21 cellular contexts compared by ENCODE assay signal in genomic region chr1:156258859-156259258, GRCh38. TPM values are rescaled to one million over a fixed set of nuclear protein-coding genes. Genes with fewer than 3 reads are reported as not detected.
A peak's percentile ranks its signal among the peaks of the same experiment; 100 is the strongest.
DNase-seq lines count a peak whose midpoint lies in the region; ATAC-seq and TF ChIP-seq lines count a peak whose summit lies in the region.
"Had no signal": no experiment of that assay in that cellular context is flagged by ENCODE, and none has a peak within 500 bp of the region (broad histone marks: within the 10 kb centered on the region; RNA-seq: fewer than 3 reads in every experiment).

No MANE protein-coding gene starts in this region.

- DNase-seq in RWPE2 (ENCODE audit: low spot score) (no peak), chondrocyte (ENCODE audit: low spot score) (peak; percentile 52), substantia nigra (lab: John Stamatoyannopoulos, UW) (no peak), immature natural killer cell (no peak)
- no peak for DNase-seq in effector CD8-positive, alpha-beta T cell (lab: John Stamatoyannopoulos, UW)
- no peak for DNase-seq in activated naive CD4-positive, alpha-beta T cell treated with anti-CD3 and anti-CD28 coated beads, Interleukin-2, amount 50 U/mL, for 72 hours (ENCODE audit: low spot score in 2 of 2)
- DNase-seq in effector memory CD8-positive, alpha-beta T cell: no peak
- DNase-seq: ACHN; BE2C; C1 segment of cervical spinal cord; CD4-positive, CD25-positive, alpha-beta regulatory T cell; CD8-positive, alpha-beta memory T cell; COR-L47; DMS 273 treated with DMSO at 0.1 percent for 48 hours; DMS53; DND-41; EL; H9 had no signal

- H3K4me3 Mint-ChIP-seq in chondrocyte (ENCODE audit: unreplicated experiment): no peak overlapping the region
- no peak overlapping the region for H3K4me3 Mint-ChIP-seq in effector memory CD8-positive, alpha-beta T cell
- no peak overlapping the region for H3K4me3 Mint-ChIP-seq in immature natural killer cell
- H3K4me3 Mint-ChIP-seq: CD4-positive, CD25-positive, alpha-beta regulatory T cell; CD8-positive, alpha-beta memory T cell; H9 had no signal

- H3K27ac ChIP-seq in RWPE2 (ENCODE audit: poor library complexity, severe bottlenecking): no peak overlapping the region
- peak overlapping the region; percentile 83 for H3K27ac ChIP-seq in substantia nigra (ENCODE audit: low read depth, low read length, poor library complexity, severe bottlenecking)

- H3K9me3 ChIP-seq in RWPE2 (ENCODE audit: severe bottlenecking): no peaks in the 10 kb centered on the region
- H3K9me3 ChIP-seq: BE2C had no signal

- H3K9me3 Mint-ChIP-seq in chondrocyte (ENCODE audit: low read depth) (no peaks in the 10 kb centered on the region), immature natural killer cell (no peaks in the 10 kb centered on the region)
- no peaks in the 10 kb centered on the region for H3K9me3 Mint-ChIP-seq in activated naive CD4-positive, alpha-beta T cell treated with anti-CD3 and anti-CD28 coated beads, Interleukin-2, amount 50 U/mL, for 72 hours
- no peaks in the 10 kb centered on the region for H3K9me3 Mint-ChIP-seq in effector memory CD8-positive, alpha-beta T cell
- H3K9me3 Mint-ChIP-seq: CD4-positive, CD25-positive, alpha-beta regulatory T cell; CD8-positive, alpha-beta memory T cell; H9 had no signal

- TF ChIP-seq CTCF in RWPE2 (IDR thresholded peaks at IDR 0.05; ENCODE audit: poor library complexity, severe bottlenecking) (no peak), chondrocyte (IDR thresholded peaks at IDR 0.05) (no peak)

- no peak overlapping the region for H3K27ac Mint-ChIP-seq in chondrocyte (ENCODE audit: unreplicated experiment)
- H3K27ac Mint-ChIP-seq in activated naive CD4-positive, alpha-beta T cell treated with anti-CD3 and anti-CD28 coated beads, Interleukin-2, amount 50 U/mL, for 72 hours: no peak overlapping the region
- no peak overlapping the region for H3K27ac Mint-ChIP-seq in effector memory CD8-positive, alpha-beta T cell
- no peak overlapping the region for H3K27ac Mint-ChIP-seq in immature natural killer cell
- H3K27ac Mint-ChIP-seq: H9 had no signal

- no peaks in the 10 kb centered on the region for H3K27me3 ChIP-seq in RWPE2 (ENCODE audit: insufficient read depth, poor library complexity, severe bottlenecking)
- H3K27me3 ChIP-seq: BE2C had no signal

- H3K4me1 Mint-ChIP-seq in chondrocyte (ENCODE audit: low read depth) (peaks cover 14% of the 10 kb centered on the region), immature natural killer cell (peaks cover 0 to 13% of the 10 kb centered on the region in 2 donors)
- H3K4me1 Mint-ChIP-seq in effector memory CD8-positive, alpha-beta T cell (ENCODE audit: low read depth in 2 of 2): peaks cover 0 to 5% of the 10 kb centered on the region in 2 donors
- H3K4me1 Mint-ChIP-seq: H9 had no signal

- no peaks in the 10 kb centered on the region for H3K27me3 Mint-ChIP-seq in chondrocyte (ENCODE audit: low read depth)
- no peaks in the 10 kb centered on the region for H3K27me3 Mint-ChIP-seq in effector memory CD8-positive, alpha-beta T cell
- peaks cover 1 to 3% (median 2%) of the 10 kb centered on the region in 3 donors for H3K27me3 Mint-ChIP-seq in immature natural killer cell (ENCODE audit: low read depth in 3 of 3)
- H3K27me3 Mint-ChIP-seq: CD4-positive, CD25-positive, alpha-beta regulatory T cell; CD8-positive, alpha-beta memory T cell had no signal

- ATAC-seq in RWPE2 (ENCODE audit: low read depth): peak; percentile 68
- peak; percentile 72 for ATAC-seq in esophagus mucosa
- ATAC-seq in activated naive CD4-positive, alpha-beta T cell treated with anti-CD3 and anti-CD28 coated beads, Interleukin-2, amount 50 U/mL, for 72 hours: no peak
- ATAC-seq in effector memory CD8-positive, alpha-beta T cell (replicated peaks): no peak
- ATAC-seq: GM12878 had no signal

- no peak overlapping the region for H3K4me3 ChIP-seq in RWPE2 (ENCODE audit: severe bottlenecking)
- H3K4me3 ChIP-seq: GM12878 had no signal

- H3K36me3 ChIP-seq in RWPE2 (ENCODE audit: low read depth): peaks cover 97% of the 10 kb centered on the region

- peaks cover 25% of the 10 kb centered on the region for H3K4me1 ChIP-seq in RWPE2 (ENCODE audit: insufficient read depth, poor library complexity, severe bottlenecking)

- H3K36me3 Mint-ChIP-seq in chondrocyte (ENCODE audit: low read depth) (peaks cover 50% of the 10 kb centered on the region), immature natural killer cell (peaks cover 24 to 50% (median 31%) of the 10 kb centered on the region in 3 donors)
- peaks cover 30% of the 10 kb centered on the region in 2 donors for H3K36me3 Mint-ChIP-seq in activated naive CD4-positive, alpha-beta T cell treated with anti-CD3 and anti-CD28 coated beads, Interleukin-2, amount 50 U/mL, for 72 hours
- peaks cover 80% of the 10 kb centered on the region for H3K36me3 Mint-ChIP-seq in effector memory CD8-positive, alpha-beta T cell (ENCODE audit: insufficient read depth)

RNA-seq across cellular contexts. Expression of gene PAQR6, which starts 11.0 kb away (rescaled TPM):
- total RNA-seq in chondrocyte (4.9 to 6.9 TPM (median 4.9 TPM) in 3 replicates), esophagus mucosa (2.0 TPM)
- total RNA-seq in activated naive CD4-positive, alpha-beta T cell treated with anti-CD3 and anti-CD28 coated beads, Interleukin-2, amount 50 U/mL, for 72 hours: 1 to 10 TPM; 9.3 to 9.5 TPM
- 1 to 10 TPM; 1.3 to 2.5 (median 2.1) TPM for polyA plus RNA-seq in immature natural killer cell

RNA-seq across cellular contexts. Expression of gene BGLAP, which starts 16.9 kb away (rescaled TPM):
- total RNA-seq in chondrocyte: 0.82 TPM in 1 of 3 replicates, not detected in the others
- total RNA-seq in esophagus mucosa: 0.28 TPM
- total RNA-seq in activated naive CD4-positive, alpha-beta T cell treated with anti-CD3 and anti-CD28 coated beads, Interleukin-2, amount 50 U/mL, for 72 hours: 1 to 10 TPM; 4.3 to 9.7 TPM
- polyA plus RNA-seq in immature natural killer cell: not detected
- total RNA-seq: G401 had no signal
- polyA plus RNA-seq: CD4-positive, CD25-positive, alpha-beta regulatory T cell; CD8-positive, alpha-beta memory T cell had no signal

RNA-seq across cellular contexts. Expression of gene SMG5, which starts 23.8 kb away (rescaled TPM):
- 65.9 to 76.1 TPM (median 73.5 TPM) in 3 replicates for total RNA-seq in chondrocyte
- total RNA-seq in esophagus mucosa: 38.0 TPM
- total RNA-seq in activated naive CD4-positive, alpha-beta T cell treated with anti-CD3 and anti-CD28 coated beads, Interleukin-2, amount 50 U/mL, for 72 hours: 100 to 1,000 TPM in 1 of 2 donors, 10 to 100 TPM in 1; 80.4 to 115 TPM
- polyA plus RNA-seq in immature natural killer cell: 10 to 100 TPM in 1 of 3 donors, 1 to 10 TPM in 2; 3.8 to 29.4 (median 8.5) TPM

RNA-seq across cellular contexts. Expression of gene TMEM79, which starts 25.3 kb away (rescaled TPM):
- total RNA-seq in chondrocyte (1.7 to 3.1 TPM (median 2.5 TPM) in 3 replicates), esophagus mucosa (110 TPM)
- 10 to 100 TPM; 11.0 to 24.4 TPM for total RNA-seq in activated naive CD4-positive, alpha-beta T cell treated with anti-CD3 and anti-CD28 coated beads, Interleukin-2, amount 50 U/mL, for 72 hours
- polyA plus RNA-seq in immature natural killer cell: 1 to 10 TPM; 2.0 to 6.5 (median 2.7) TPM

RNA-seq across cellular contexts. Expression of gene GLMP, which starts 36.6 kb away (rescaled TPM):
- total RNA-seq in chondrocyte (68.1 to 76.9 TPM (median 71.4 TPM) in 3 replicates), esophagus mucosa (22.5 TPM)
- 10 to 100 TPM; 16.2 to 25.9 TPM for total RNA-seq in activated naive CD4-positive, alpha-beta T cell treated with anti-CD3 and anti-CD28 coated beads, Interleukin-2, amount 50 U/mL, for 72 hours
- polyA plus RNA-seq in immature natural killer cell: 10 to 100 TPM; 22.6 to 27.2 (median 26.3) TPM

Comparison
In these comparisons a context has a peak if more than half of its experiments do, and no peak if none do; other contexts are left out.
1. ATAC-seq: peak in RWPE2 (single experiment) and esophagus mucosa (single experiment); none in activated naive CD4-positive, alpha-beta T cell treated with anti-CD3 and anti-CD28 coated beads, Interleukin-2, amount 50 U/mL, for 72 hours (0 of 2) and effector memory CD8-positive, alpha-beta T cell (single experiment).